8 cellular contexts compared by ENCODE assay signal in genomic region chr9:5629312-5630037, GRCh38. TPM values are rescaled to one million over a fixed set of nuclear protein-coding genes. Genes with fewer than 3 reads are reported as not detected.
A peak's percentile ranks its signal among the peaks of the same experiment; 100 is the strongest.
DNase-seq lines count a peak whose midpoint lies in the region; ATAC-seq and TF ChIP-seq lines count a peak whose summit lies in the region.

No MANE protein-coding gene starts in this region.

- H3K27ac Mint-ChIP-seq in natural killer cell, result peak overlapping the region; percentile 93

- no peak for TF ChIP-seq POLR2A in tibial nerve (IDR thresholded peaks at IDR 0.05)

- intact Hi-C loops in natural killer cell (cut with micrococcal nuclease), result loop anchor here (2.0 to 10.0 kb wide), 6 partner anchors 193 to 1128 kb away; partner anchors contain the start of genes JAK2, KDM4C, PLGRKT and RANBP6

- TF ChIP-seq CTCF in natural killer cell (IDR thresholded peaks at IDR 0.05) (no peak), tibial nerve (IDR thresholded peaks at IDR 0.05) (peak in 1 of 5 experiments; percentile 2)

- no peak for TF ChIP-seq EP300 in tibial nerve (IDR thresholded peaks at IDR 0.05)

- H3K4me1 ChIP-seq in tibial nerve, result peaks cover 0 to 66% (median 44%) of the 10 kb centered on the region in 4 donors

- 0 to 1% methylated on average over 33 to 55 of the region's 55 CpGs for WGBS in tibial nerve, 2 donors

- no peaks in the 10 kb centered on the region for H3K9me3 Mint-ChIP-seq in natural killer cell

- H3K4me3 Mint-ChIP-seq in natural killer cell, result peak overlapping the region; percentile 99

- no peaks in the 10 kb centered on the region for H3K36me3 ChIP-seq in tibial nerve

- peaks cover 49 to 60% of the 10 kb centered on the region in 2 donors for H3K4me1 Mint-ChIP-seq in natural killer cell

- H3K27ac ChIP-seq in tibial nerve, result peak overlapping the region; percentile 91 to 97 (median 96)

- H3K9me3 ChIP-seq in tibial nerve, result no peaks in the 10 kb centered on the region

- ATAC-seq in HG02798 (IDR thresholded peaks at IDR 0.05; ENCODE audit: poor library complexity, unreplicated experiment) (peak; percentile 8), natural killer cell (peak; percentile 7 to 29 (median 25))

- peak overlapping the region; percentile 78 to 98 (median 92) for H3K4me3 ChIP-seq in tibial nerve

- H3K36me3 Mint-ChIP-seq in natural killer cell, result no peaks in the 10 kb centered on the region

- DNase-seq in DMS153 treated with DMSO at 0.1 percent for 48 hours (lab: John Stamatoyannopoulos, UW; ENCODE audit: unreplicated experiment) (peak; percentile 16), DMS153 (lab: John Stamatoyannopoulos, UW) (no peak), NCI-H526 treated with DMSO at 0.1 percent for 48 hours (lab: John Stamatoyannopoulos, UW) (peak; percentile 53), activated T-helper 1 cell treated with Interleukin-2 at 50 U/mL for 16 hours (ENCODE audit: low read depth) (peak; percentile 19), fibroblast of gingiva (ENCODE audit: low read depth) (peak; percentile 51), natural killer cell (no peak), tibial nerve (ENCODE audit: low spot score in 2 of 2) (peak; percentile 28 to 34)

- H3K27me3 ChIP-seq in tibial nerve, result no peaks in the 10 kb centered on the region

- H3K27me3 Mint-ChIP-seq in natural killer cell (ENCODE audit: low read depth in 2 of 2), result no peaks in the 10 kb centered on the region

RNA-seq across cellular contexts. Expression of gene RIC1, which starts 0.6 kb away (rescaled TPM):
- total RNA-seq in natural killer cell (10 to 100 TPM; 23.5 to 33.9 (median 31.8) TPM), tibial nerve (10 to 100 TPM; 41.0 to 45.9 (median 43.4) TPM)

Comparison
In these comparisons a context has a peak if more than half of its experiments do, and no peak if none do; other contexts are left out.
1. DNase-seq: peak in DMS153 treated with DMSO at 0.1 percent for 48 hours (single experiment), NCI-H526 treated with DMSO at 0.1 percent for 48 hours (single experiment), activated T-helper 1 cell treated with Interleukin-2 at 50 U/mL for 16 hours (single experiment), fibroblast of gingiva (single experiment) and tibial nerve (2 of 2); none in DMS153 (single experiment) and natural killer cell (single experiment).